Comparison of ENCODE assay signal across 1 cellular context in genomic region chr18:28960146-28960545, GRCh38.
TF ChIP-seq lines count a peak whose summit lies in the region.

No MANE protein-coding gene starts in this region.

TF ChIP-seq in IMR-90, 13 proteins besides CTCF, POLR2A, EP300 and RAD21 (continued from another document):
- TF ChIP-seq ELK1 (IDR thresholded peaks at IDR 0.05; ENCODE audit: borderline replicate concordance, low read depth, low read length), result no peak
- no peak for TF ChIP-seq NFE2L2 (IDR thresholded peaks at IDR 0.05; ENCODE audit: low read depth, low read length)
- no peak for TF ChIP-seq BHLHE40 (IDR thresholded peaks at IDR 0.05; ENCODE audit: low read depth, low read length)
- no peak for TF ChIP-seq FOS (IDR thresholded peaks at IDR 0.05; ENCODE audit: low read depth, low read length)
- no peak for TF ChIP-seq MAZ (IDR thresholded peaks at IDR 0.05; ENCODE audit: borderline replicate concordance, low read depth, low read length)
- no peak for TF ChIP-seq SMC3 (IDR thresholded peaks at IDR 0.05; ENCODE audit: low read depth, low read length)
- no peak for TF ChIP-seq CEBPB (IDR thresholded peaks at IDR 0.05; ENCODE audit: low read depth, low read length)
- no peak for TF ChIP-seq MXI1 (IDR thresholded peaks at IDR 0.05; ENCODE audit: borderline replicate concordance, low read depth, low read length)
- no peak for TF ChIP-seq MAFK (IDR thresholded peaks at IDR 0.05; ENCODE audit: low read depth, low read length)
